Comparison of ENCODE assay signal across 1 cellular context in genomic region chr6:71277926-71278594, GRCh38.
A peak's percentile ranks its signal among the peaks of the same experiment; 100 is the strongest.
TF ChIP-seq lines count a peak whose summit lies in the region.

No MANE protein-coding gene starts in this region.

TF ChIP-seq in GM12878, 131 proteins besides CTCF, POLR2A, EP300 and RAD21:
- TF ChIP-seq KLF5 (IDR thresholded peaks at IDR 0.05; ENCODE audit: partially characterized antibody) (no peak), NFXL1 (IDR thresholded peaks at IDR 0.05; ENCODE audit: borderline replicate concordance) (no peak), ATF2 (IDR thresholded peaks at IDR 0.05; ENCODE audit: low read length) (no peak), MLLT1 (IDR thresholded peaks at IDR 0.05) (no peak), FOXM1 (IDR thresholded peaks at IDR 0.05; ENCODE audit: low read depth, low read length) (no peak), IKZF1 (conservative IDR thresholded peaks at IDR 0.05) (0 out of 2 replicates have a peak, but pooled peaks have one; percentile 33), ZNF592 (IDR thresholded peaks at IDR 0.05) (no peak), ZSCAN29 (IDR thresholded peaks at IDR 0.05) (no peak), BCLAF1 (IDR thresholded peaks at IDR 0.05) (no peak), RELB (IDR thresholded peaks at IDR 0.05; ENCODE audit: low read depth) (0 out of 2 replicates have a peak, but pooled peaks have one; percentile 34), NFIC (IDR thresholded peaks at IDR 0.05; ENCODE audit: low read depth, low read length) (no peak), BHLHE40 (IDR thresholded peaks at IDR 0.05; ENCODE audit: borderline replicate concordance in 1 of 2, low read depth in 2 of 2, low read length in 1 of 2) (no peak)
TF ChIP-seq in GM12878: peak in this region for 2.
